ENCODE assay signal across 11 cellular contexts in the genomic region with DNA sequence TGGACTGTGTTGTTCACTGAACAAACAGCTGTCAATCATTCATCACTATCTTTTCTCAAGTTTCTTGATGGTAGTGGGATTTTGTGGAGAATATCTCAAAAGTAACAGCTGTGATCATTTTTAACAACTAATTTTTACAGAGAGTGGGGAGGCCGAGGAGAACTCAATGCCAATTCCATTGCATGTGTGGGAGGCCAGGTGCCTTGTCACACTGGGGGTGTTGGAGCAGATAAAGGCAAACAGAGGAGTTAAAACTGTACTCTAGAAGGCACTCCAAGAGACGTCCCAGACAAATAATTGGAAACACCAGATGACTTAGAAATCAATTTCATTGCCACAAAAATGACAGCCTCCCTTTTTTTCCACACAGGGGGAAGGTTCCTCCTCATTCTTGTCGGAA.
"Had no signal": no experiment of that assay in that cellular context is flagged by ENCODE, and none has a peak within 500 bp of the region (broad histone marks: within the 10 kb centered on the region; RNA-seq: fewer than 3 reads in every experiment).

No MANE protein-coding gene starts in this region.

- H3K4me3 ChIP-seq: GM23248, GM23338, HAP-1 had no signal

- H3K36me3 ChIP-seq: HAP-1 had no signal

- H3K9ac ChIP-seq: GM23248 had no signal

- H2AFZ ChIP-seq: GM23248, GM23338 had no signal

- ATAC-seq: GM23338, HCT116 had no signal

- H3K4me2 ChIP-seq: GM23338 had no signal

- H3K9me3 ChIP-seq: HAP-1 had no signal

- FAIRE-seq: H1, H54 had no signal

- H3K27ac ChIP-seq: GM23248 had no signal

- DNase-seq: GM23248, GOT3, H7, H9, HCEC 1CT, HFFc6 had no signal
